12 cellular contexts compared by ENCODE assay signal in genomic region chr1:207862241-207862787, GRCh38. TPM values are rescaled to one million over a fixed set of nuclear protein-coding genes. Genes with fewer than 3 reads are reported as not detected.
A peak's percentile ranks its signal among the peaks of the same experiment; 100 is the strongest.
DNase-seq lines count a peak whose midpoint lies in the region; ATAC-seq and TF ChIP-seq lines count a peak whose summit lies in the region.
"Had no signal": no experiment of that assay in that cellular context is flagged by ENCODE, and none has a peak within 500 bp of the region (broad histone marks: within the 10 kb centered on the region; RNA-seq: fewer than 3 reads in every experiment).

No MANE protein-coding gene starts in this region.

- H3K27ac ChIP-seq in OCI-LY1 (ENCODE audit: low read depth, low read length, poor library complexity, severe bottlenecking) = peak overlapping the region; percentile 86
- H3K27ac ChIP-seq in epithelial cell of prostate = peak overlapping the region; percentile 82
- H3K27ac ChIP-seq in skeletal muscle tissue (ENCODE audit: low read depth, low read length) = peak overlapping the region; percentile 36
- H3K27ac ChIP-seq: SK-N-MC had no signal

- peak overlapping the region; percentile 39; the same call in 1 of the 2 replicates for H3K4me2 ChIP-seq in OCI-LY1 (ENCODE audit: low read length)

- no peaks in the 10 kb centered on the region for H3K9me3 ChIP-seq in OCI-LY1 (ENCODE audit: low read length)
- no peaks in the 10 kb centered on the region for H3K9me3 ChIP-seq in skeletal muscle tissue (ENCODE audit: control insufficient read depth in 3 of 3, low read length in 3 of 3)

- H3K4me3 ChIP-seq in OCI-LY1 (ENCODE audit: low read depth, low read length, poor library complexity, severe bottlenecking) (no peak overlapping the region), skeletal muscle tissue (ENCODE audit: low read length in 3 of 3) (no peak overlapping the region)
- H3K4me3 ChIP-seq: SK-N-MC had no signal

- no peak for TF ChIP-seq CTCF in OCI-LY1 (IDR thresholded peaks at IDR 0.05; ENCODE audit: low read length)

- no peaks in the 10 kb centered on the region for H3K9me2 ChIP-seq in OCI-LY1 (ENCODE audit: low read depth, low read length)

- peak overlapping the region; percentile 94 for H3K27ac Mint-ChIP-seq in activated CD4-positive, alpha-beta T cell treated with anti-CD3 and anti-CD28 coated beads, Interleukin-2, amount 10 ng/mL, durations not matched to agents 24 days and 14 days

- H3K4me3 Mint-ChIP-seq in activated CD4-positive, alpha-beta T cell treated with anti-CD3 and anti-CD28 coated beads, Interleukin-2, amount 10 ng/mL, durations not matched to agents 24 days and 14 days = peak overlapping the region; percentile 77

- H3K27me3 Mint-ChIP-seq in activated CD4-positive, alpha-beta T cell treated with anti-CD3 and anti-CD28 coated beads, Interleukin-2, amount 10 ng/mL, durations not matched to agents 24 days and 14 days = no peaks in the 10 kb centered on the region

- H3K36me3 ChIP-seq in OCI-LY1 (ENCODE audit: insufficient read depth, low read length) (peaks cover 35% of the 10 kb centered on the region; the same call in 1 of the 2 replicates), skeletal muscle tissue (ENCODE audit: control insufficient read depth in 3 of 3, insufficient read depth in 3 of 3, low read length in 3 of 3) (peaks cover 9 to 30% (median 14%) of the 10 kb centered on the region in 3 donors)

- H3K9ac ChIP-seq in OCI-LY1 (ENCODE audit: low read length) (peak overlapping the region; percentile 22; the same call in 1 of the 2 replicates), skeletal muscle tissue (ENCODE audit: low read depth in 1 of 3, low read length in 3 of 3) (peak overlapping the region in 1 of 3 donors; percentile 34)

- H3K4me1 Mint-ChIP-seq in activated CD4-positive, alpha-beta T cell treated with anti-CD3 and anti-CD28 coated beads, Interleukin-2, amount 10 ng/mL, durations not matched to agents 24 days and 14 days = peaks cover 61% of the 10 kb centered on the region

- H2AFZ ChIP-seq in OCI-LY1 (ENCODE audit: low read length) = no peak overlapping the region

- no peaks in the 10 kb centered on the region for H4K20me1 ChIP-seq in OCI-LY1 (ENCODE audit: insufficient read depth, low read length)

- H3K9me3 Mint-ChIP-seq in activated CD4-positive, alpha-beta T cell treated with anti-CD3 and anti-CD28 coated beads, Interleukin-2, amount 10 ng/mL, durations not matched to agents 24 days and 14 days = no peaks in the 10 kb centered on the region

- intact Hi-C loops in activated CD4-positive, alpha-beta T cell treated with anti-CD3 and anti-CD28 coated beads, Interleukin-2, amount 10 ng/mL, durations not matched to agents 24 days and 14 days (cut with micrococcal nuclease) = loop anchor here (1.0 kb wide), 1 partner anchor 30 kb away; no protein-coding TSS in a partner anchor

- H3K27me3 ChIP-seq in OCI-LY1 (ENCODE audit: insufficient read depth, low read length) (no peaks in the 10 kb centered on the region), skeletal muscle tissue (ENCODE audit: control insufficient read depth in 3 of 3, insufficient read depth in 3 of 3, low read length in 3 of 3) (no peaks in the 10 kb centered on the region)

- no peak for ATAC-seq in GM19467 (IDR thresholded peaks at IDR 0.05; ENCODE audit: unreplicated experiment)
- ATAC-seq in GM18511 (IDR thresholded peaks at IDR 0.05; ENCODE audit: unreplicated experiment) = no peak

- H3K79me2 ChIP-seq in OCI-LY1 (ENCODE audit: insufficient read depth, low read length) = peaks cover 22% of the 10 kb centered on the region

- H3K4me1 ChIP-seq in OCI-LY1 (ENCODE audit: insufficient read depth, low read length, severe bottlenecking) (peaks cover 71% of the 10 kb centered on the region), skeletal muscle tissue (ENCODE audit: control insufficient read depth in 3 of 3, insufficient read depth in 3 of 3, low read length in 3 of 3) (peaks cover 43 to 70% (median 57%) of the 10 kb centered on the region in 3 donors)

- peaks cover 45% of the 10 kb centered on the region for H3K36me3 Mint-ChIP-seq in activated CD4-positive, alpha-beta T cell treated with anti-CD3 and anti-CD28 coated beads, Interleukin-2, amount 10 ng/mL, durations not matched to agents 24 days and 14 days (ENCODE audit: low read depth)

- DNase-seq in activated CD4-positive, alpha-beta T cell treated with anti-CD3 and anti-CD28 coated beads, Interleukin-2, amount 10 ng/mL, durations not matched to agents 24 days and 14 days = no peak
- no peak for DNase-seq in activated CD4-positive, alpha-beta T cell treated with anti-CD3 and anti-CD28 coated beads, Interleukin-2, amount 50 U/mL, for 1 hour
- DNase-seq in epithelial cell of prostate (ENCODE audit: low read depth, low spot score) = no peak
- no peak for DNase-seq in NOMO-1 treated with dmso at 0.1 percent for 144 hours (lab: John Stamatoyannopoulos, UW; ENCODE audit: unreplicated experiment)
- DNase-seq: NCI-H1417, NCI-H82 had no signal

- no peaks in the 10 kb centered on the region for H3F3A ChIP-seq in OCI-LY1 (ENCODE audit: insufficient read depth, low read length)

RNA-seq across cellular contexts. Expression of gene CD34, which starts 48.6 kb away (rescaled TPM):
- total RNA-seq in activated CD4-positive, alpha-beta T cell treated with anti-CD3 and anti-CD28 coated beads, Interleukin-2, amount 10 ng/mL, durations not matched to agents 24 days and 14 days = not detected in 2 replicates
- 20.9 TPM for total RNA-seq in skeletal muscle tissue
- total RNA-seq: A673 had no signal

Comparison
In these comparisons a context has a peak if more than half of its experiments do, and no peak if none do; other contexts are left out.
1. H3K27ac ChIP-seq: peak in every context shown above with its lines; median percentile 86 in OCI-LY1; 82 in epithelial cell of prostate; 36 in skeletal muscle tissue.
2. RNA of gene CD34, which starts 48.6 kb away (total RNA-seq): 20.9 TPM in skeletal muscle tissue (single experiment); not detected in activated CD4-positive, alpha-beta T cell treated with anti-CD3 and anti-CD28 coated beads, Interleukin-2, amount 10 ng/mL, durations not matched to agents 24 days and 14 days; every median in the first group is over 10 times any median in the second.